ENCODE assay signal across 16 cellular contexts in the genomic region with DNA sequence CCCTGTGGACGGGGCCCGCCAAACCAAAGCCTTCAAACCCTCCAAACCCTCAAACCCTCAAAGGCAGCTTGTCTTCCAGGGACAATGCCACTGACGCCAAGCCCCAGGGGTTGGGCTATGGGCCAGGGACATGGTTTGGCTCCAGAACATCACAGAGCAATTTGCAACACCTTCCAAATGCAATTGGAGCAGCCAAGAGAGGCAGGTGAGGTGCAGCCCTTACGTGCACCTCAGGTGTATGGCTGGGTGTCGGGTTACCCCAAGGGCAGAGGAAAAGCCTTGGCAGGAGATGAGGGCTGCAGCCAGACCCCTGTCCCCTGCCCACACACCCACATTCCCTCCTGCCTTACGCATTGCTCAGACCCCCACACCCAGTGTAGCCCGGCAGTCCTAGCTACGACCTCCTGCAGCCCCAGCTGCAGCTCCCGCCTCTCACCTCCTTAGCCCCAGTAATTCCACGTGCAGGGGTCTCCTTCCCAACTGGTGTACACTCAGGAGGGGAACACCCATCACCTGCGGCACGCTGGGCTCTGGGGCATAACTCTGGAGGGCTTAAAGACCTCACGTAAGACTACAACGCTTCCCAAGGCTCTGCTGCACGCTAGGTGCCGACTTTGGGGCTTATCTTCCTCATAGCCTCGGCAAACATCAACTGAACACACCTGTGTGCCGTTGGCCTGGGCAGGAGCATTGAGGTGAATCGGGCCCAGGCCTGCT.
DNase-seq lines count a peak whose midpoint lies in the region; ATAC-seq and TF ChIP-seq lines count a peak whose summit lies in the region.
"Had no signal": no experiment of that assay in that cellular context is flagged by ENCODE, and none has a peak within 500 bp of the region (broad histone marks: within the 10 kb centered on the region; RNA-seq: fewer than 3 reads in every experiment).

No MANE protein-coding gene starts in this region.

- peak overlapping the region; percentile 30 for H3K9ac ChIP-seq in mucosa of stomach (ENCODE audit: low read length)
- H3K9ac ChIP-seq: KMS-11 had no signal

- H3K27ac ChIP-seq in caudate nucleus (ENCODE audit: low read depth, low read length) (peak overlapping the region; percentile 87), ovary (no peak overlapping the region)
- H3K27ac ChIP-seq: KMS-11 had no signal

- H3K36me3 ChIP-seq in mucosa of stomach (ENCODE audit: control insufficient read depth, insufficient read depth, low read length) (no peaks in the 10 kb centered on the region), ovary (no peaks in the 10 kb centered on the region)
- H3K36me3 ChIP-seq: right atrium auricular region had no signal

- no peak for TF ChIP-seq EP300 in ovary (IDR thresholded peaks at IDR 0.05)

- 81 to 85% (median 83%) methylated on average over 19 of the region's 19 CpGs for WGBS in ovary, 3 donors

- intact Hi-C loops in ovary (cut with DNase I): no loop called here

- H3K9me3 ChIP-seq in mucosa of stomach (ENCODE audit: control insufficient read depth, low read length) (no peaks in the 10 kb centered on the region), ovary (no peaks in the 10 kb centered on the region)
- H3K9me3 ChIP-seq: right atrium auricular region had no signal

- peaks cover 34% of the 10 kb centered on the region for H3K4me1 ChIP-seq in mucosa of stomach (ENCODE audit: control insufficient read depth, insufficient read depth, low read length)
- no peaks in the 10 kb centered on the region for H3K4me1 ChIP-seq in ovary (ENCODE audit: insufficient read depth)

- peak; percentile 14 for DNase-seq in NCI-H748 (lab: John Stamatoyannopoulos, UW; ENCODE audit: unreplicated experiment)
- DNase-seq in NCI-H748 treated with DMSO at 0.1 percent for 48 hours (lab: John Stamatoyannopoulos, UW): no peak
- DNase-seq in caudate nucleus (lab: John Stamatoyannopoulos, UW): no peak
- DNase-seq in activated CD4-positive, alpha-beta T cell treated with anti-CD3 and anti-CD28 coated beads for 48 hours: no peak
- DNase-seq in ovary: no peak
- DNase-seq: activated CD4-positive, alpha-beta T cell treated with anti-CD3 and anti-CD28 coated beads for 1 hour; activated T-cell treated with anti-CD3 and anti-CD28 coated beads, Interleukin-2, amount 50 U/mL, for 72 hours; CD8-positive, alpha-beta T cell; naive thymus-derived CD8-positive, alpha-beta T cell; NCI-H187 treated with DMSO at 0.1 percent for 48 hours; T-cell had no signal

- H3K27me3 ChIP-seq in mucosa of stomach (ENCODE audit: control insufficient read depth, insufficient read depth, low read length) (no peaks in the 10 kb centered on the region), ovary (no peaks in the 10 kb centered on the region)
- H3K27me3 ChIP-seq: right atrium auricular region had no signal

- no peak for ATAC-seq in HG03439 (IDR thresholded peaks at IDR 0.05; ENCODE audit: unreplicated experiment)
- no peak for ATAC-seq in GM18498 (IDR thresholded peaks at IDR 0.05; ENCODE audit: unreplicated experiment)
- ATAC-seq: activated T-cell treated with anti-CD3 and anti-CD28 coated beads, Interleukin-2, amount 50 U/mL, for 72 hours; CD8-positive, alpha-beta T cell; naive thymus-derived CD8-positive, alpha-beta T cell; T-cell had no signal

- no peak for TF ChIP-seq POLR2A in ovary (IDR thresholded peaks at IDR 0.05)

- TF ChIP-seq CTCF in ovary (IDR thresholded peaks at IDR 0.05): no peak

- no peak overlapping the region for H3K4me3 ChIP-seq in mucosa of stomach (ENCODE audit: low read length)
- no peak overlapping the region for H3K4me3 ChIP-seq in ovary
- H3K4me3 ChIP-seq: right atrium auricular region had no signal
